20 cellular contexts compared by ENCODE assay signal in the genomic region with DNA sequence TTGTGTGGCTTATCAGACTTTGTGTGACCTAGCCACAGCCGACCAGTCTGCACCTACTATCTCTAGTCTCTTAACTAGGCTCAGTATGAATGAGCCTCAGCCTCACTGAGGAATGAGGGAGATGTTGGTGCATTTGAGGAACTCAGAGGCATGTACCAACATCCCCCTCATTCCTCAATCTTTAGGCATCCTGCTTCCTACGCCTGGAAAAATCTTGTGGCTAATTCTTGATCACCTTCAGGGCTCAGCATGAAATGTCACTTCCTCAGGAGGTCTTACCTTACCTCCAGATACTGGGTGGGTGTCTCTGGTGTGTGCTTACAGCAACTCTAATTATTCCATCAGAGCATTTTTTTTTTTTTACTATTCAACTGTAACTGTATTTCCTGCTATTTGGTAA.
A peak's percentile ranks its signal among the peaks of the same experiment; 100 is the strongest.
DNase-seq lines count a peak whose midpoint lies in the region; FAIRE-seq and TF ChIP-seq lines count a peak whose summit lies in the region.
"Had no signal": no experiment of that assay in that cellular context is flagged by ENCODE, and none has a peak within 500 bp of the region (broad histone marks: within the 10 kb centered on the region; RNA-seq: fewer than 3 reads in every experiment).

No MANE protein-coding gene starts in this region.

- H3K36me3 ChIP-seq in HEK293 (ENCODE audit: control insufficient read depth in 2 of 2, insufficient read depth in 1 of 2, low read length in 2 of 2): no peaks in the 10 kb centered on the region
- no peaks in the 10 kb centered on the region for H3K36me3 ChIP-seq in bronchial epithelial cell (ENCODE audit: control insufficient read depth, insufficient read depth, low read length)
- no peaks in the 10 kb centered on the region for H3K36me3 ChIP-seq in keratinocyte (ENCODE audit: control insufficient read depth in 2 of 2, extremely low read depth in 1 of 2, insufficient read depth in 2 of 2, low read length in 2 of 2)
- H3K36me3 ChIP-seq in tibial nerve: no peaks in the 10 kb centered on the region
- H3K36me3 ChIP-seq: BE2C had no signal

- DNase-seq in bronchial epithelial cell (ENCODE audit: low read depth): peak; percentile 96
- peak; percentile 26 for DNase-seq in keratinocyte (ENCODE audit: low read depth, low spot score)
- DNase-seq in mesothelial cell of epicardium (ENCODE audit: low spot score in 2 of 2, unreplicated experiment in 2 of 2): no peak
- DNase-seq in GM19239 (ENCODE audit: insufficient read length, low spot score): no peak
- DNase-seq in tibial nerve (ENCODE audit: low spot score in 2 of 2): no peak
- DNase-seq: ACHN; BE2C; C1 segment of cervical spinal cord; CD4-positive, CD25-positive, alpha-beta regulatory T cell; CD8-positive, alpha-beta memory T cell; COR-L47; DMS 273 treated with DMSO at 0.1 percent for 48 hours; DMS53; DND-41; EL; H7 had no signal

- H4K20me1 ChIP-seq in keratinocyte (ENCODE audit: control insufficient read depth, extremely low read depth, insufficient read depth, low read length): no peaks in the 10 kb centered on the region

- no peak overlapping the region for H3K9ac ChIP-seq in keratinocyte (ENCODE audit: control insufficient read depth, extremely low read depth, insufficient read depth, low read length)

- H3K4me3 ChIP-seq in HEK293 (ENCODE audit: low read depth, low read length): no peak overlapping the region
- no peak overlapping the region for H3K4me3 ChIP-seq in bronchial epithelial cell (ENCODE audit: low read depth, low read length)
- no peak overlapping the region for H3K4me3 ChIP-seq in keratinocyte (ENCODE audit: control insufficient read depth in 2 of 3, extremely low read depth in 1 of 3, insufficient read depth in 2 of 3, low read depth in 1 of 3, low read length in 3 of 3)
- H3K4me3 ChIP-seq in tibial nerve: no peak overlapping the region
- H3K4me3 ChIP-seq: GM12878, GM23338 had no signal

- peaks cover 63% of the 10 kb centered on the region for H3K27me3 Mint-ChIP-seq in mesothelial cell of epicardium (ENCODE audit: low read depth)
- H3K27me3 Mint-ChIP-seq: CD4-positive, CD25-positive, alpha-beta regulatory T cell had no signal

- no peak overlapping the region for H3K27ac Mint-ChIP-seq in mesothelial cell of epicardium
- H3K27ac Mint-ChIP-seq: CD4-positive, CD25-positive, alpha-beta regulatory T cell; CD8-positive, alpha-beta memory T cell; GM23338 had no signal

- H3K9me3 Mint-ChIP-seq in mesothelial cell of epicardium: no peaks in the 10 kb centered on the region
- H3K9me3 Mint-ChIP-seq: CD4-positive, CD25-positive, alpha-beta regulatory T cell; CD8-positive, alpha-beta memory T cell; GM23338 had no signal

- H3K4me2 ChIP-seq in keratinocyte (ENCODE audit: control insufficient read depth, extremely low read depth, insufficient read depth, low read depth, low read length): no peak overlapping the region
- H3K4me2 ChIP-seq: GM23338 had no signal

- no peak overlapping the region for H2AFZ ChIP-seq in keratinocyte (ENCODE audit: control insufficient read depth, low read length)
- H2AFZ ChIP-seq: GM23338 had no signal

- TF ChIP-seq POLR2A in tibial nerve (IDR thresholded peaks at IDR 0.05): no peak

- H3K4me1 ChIP-seq in HEK293 (ENCODE audit: control insufficient read depth, insufficient read depth, low read length): no peaks in the 10 kb centered on the region
- peaks cover 24% of the 10 kb centered on the region for H3K4me1 ChIP-seq in keratinocyte (ENCODE audit: control insufficient read depth, extremely low read depth, insufficient read depth, low read length)
- peaks cover 0 to 8% (median 0%) of the 10 kb centered on the region in 4 donors for H3K4me1 ChIP-seq in tibial nerve
- H3K4me1 ChIP-seq: BE2C had no signal

- no peaks in the 10 kb centered on the region for H3K9me1 ChIP-seq in keratinocyte (ENCODE audit: control insufficient read depth, extremely low read depth, insufficient read depth, low read length)

- H3K79me2 ChIP-seq in keratinocyte (ENCODE audit: control insufficient read depth, insufficient read depth, low read length): no peaks in the 10 kb centered on the region

- peaks cover 4% of the 10 kb centered on the region for H3K4me1 Mint-ChIP-seq in mesothelial cell of epicardium
- H3K4me1 Mint-ChIP-seq: CD8-positive, alpha-beta memory T cell had no signal

- CTCF ChIA-PET in HEK293 (lab: Yijun Ruan, JAX): no interaction called here

- POLR2A ChIA-PET in HEK293 (lab: Yijun Ruan, JAX): no interaction called here

- no peak overlapping the region for H3K27ac ChIP-seq in HEK293 (ENCODE audit: extremely low read depth, low read depth, low read length)
- H3K27ac ChIP-seq in keratinocyte (ENCODE audit: control insufficient read depth, insufficient read depth, low read length): no peak overlapping the region
- H3K27ac ChIP-seq in tibial nerve: no peak overlapping the region

- no peak for TF ChIP-seq CTCF in HEK293 (tag by site-specific recombination; IDR thresholded peaks at IDR 0.05)
- TF ChIP-seq CTCF in bronchial epithelial cell (IDR thresholded peaks at IDR 0.05; ENCODE audit: insufficient read depth, low read length, severe bottlenecking): no peak
- no peak for TF ChIP-seq CTCF in keratinocyte (optimal IDR thresholded peaks at IDR 0.05 in 1 of 3, IDR thresholded peaks at IDR 0.05 in 1 of 3, conservative IDR thresholded peaks at IDR 0.05 in 1 of 3; ENCODE audit: extremely low read depth in 1 of 3, insufficient read depth in 2 of 3, low read length in 3 of 3)
- TF ChIP-seq CTCF in mesothelial cell of epicardium (IDR thresholded peaks at IDR 0.05; ENCODE audit: unreplicated experiment): no peak
- TF ChIP-seq CTCF in tibial nerve (IDR thresholded peaks at IDR 0.05): no peak

- H3K9me3 ChIP-seq in HEK293 (ENCODE audit: control insufficient read depth, insufficient read depth, low read depth, low read length) (no peaks in the 10 kb centered on the region), keratinocyte (ENCODE audit: control insufficient read depth, low read depth, low read length) (no peaks in the 10 kb centered on the region), tibial nerve (no peaks in the 10 kb centered on the region)
- H3K9me3 ChIP-seq: BE2C had no signal

- H3K36me3 Mint-ChIP-seq in mesothelial cell of epicardium: no peaks in the 10 kb centered on the region
- H3K36me3 Mint-ChIP-seq: CD4-positive, CD25-positive, alpha-beta regulatory T cell; CD8-positive, alpha-beta memory T cell had no signal

- 89 to 93% methylated on average over 2 of the region's 2 CpGs for WGBS in tibial nerve, 2 donors

- no peak for FAIRE-seq in bronchial epithelial cell (lab: Jason Lieb, UNC)
- FAIRE-seq in keratinocyte (lab: Jason Lieb, UNC): peak; percentile 99
- FAIRE-seq in GM19239 (lab: Jason Lieb, UNC): no peak
- FAIRE-seq: A204.1, GM12878 had no signal

- H3K4me3 Mint-ChIP-seq in mesothelial cell of epicardium: no peak overlapping the region
- H3K4me3 Mint-ChIP-seq: CD4-positive, CD25-positive, alpha-beta regulatory T cell; CD8-positive, alpha-beta memory T cell; GM23338 had no signal

- dilution Hi-C loops in keratinocyte (cut with MboI; ENCODE audit: extremely low pct_ligation_motif_present, low sequenced_read_pairs): no loop called here

- H3K27me3 ChIP-seq in bronchial epithelial cell (ENCODE audit: control insufficient read depth, insufficient read depth, low read length) (no peaks in the 10 kb centered on the region), keratinocyte (ENCODE audit: control insufficient read depth, extremely low read depth, insufficient read depth, low read length) (no peaks in the 10 kb centered on the region), tibial nerve (no peaks in the 10 kb centered on the region)
- H3K27me3 ChIP-seq: BE2C had no signal

- TF ChIP-seq EP300 in tibial nerve (IDR thresholded peaks at IDR 0.05): no peak

TF ChIP-seq in HEK293, 187 proteins besides CTCF, POLR2A, EP300 and RAD21:
- TF ChIP-seq ZNF510 (tag by site-specific recombination; IDR thresholded peaks at IDR 0.05; ENCODE audit: insufficient replicate concordance): no peak
- peak; percentile 41; the same call in 1 of the 2 replicates for TF ChIP-seq ZNF514 (tag by site-specific recombination; IDR thresholded peaks at IDR 0.05)
- TF ChIP-seq ZBTB21 (tag by site-specific recombination; IDR thresholded peaks at IDR 0.05): no peak
- no peak for TF ChIP-seq ZNF580 (tag by site-specific recombination; IDR thresholded peaks at IDR 0.05)
- TF ChIP-seq, protein P1, sequence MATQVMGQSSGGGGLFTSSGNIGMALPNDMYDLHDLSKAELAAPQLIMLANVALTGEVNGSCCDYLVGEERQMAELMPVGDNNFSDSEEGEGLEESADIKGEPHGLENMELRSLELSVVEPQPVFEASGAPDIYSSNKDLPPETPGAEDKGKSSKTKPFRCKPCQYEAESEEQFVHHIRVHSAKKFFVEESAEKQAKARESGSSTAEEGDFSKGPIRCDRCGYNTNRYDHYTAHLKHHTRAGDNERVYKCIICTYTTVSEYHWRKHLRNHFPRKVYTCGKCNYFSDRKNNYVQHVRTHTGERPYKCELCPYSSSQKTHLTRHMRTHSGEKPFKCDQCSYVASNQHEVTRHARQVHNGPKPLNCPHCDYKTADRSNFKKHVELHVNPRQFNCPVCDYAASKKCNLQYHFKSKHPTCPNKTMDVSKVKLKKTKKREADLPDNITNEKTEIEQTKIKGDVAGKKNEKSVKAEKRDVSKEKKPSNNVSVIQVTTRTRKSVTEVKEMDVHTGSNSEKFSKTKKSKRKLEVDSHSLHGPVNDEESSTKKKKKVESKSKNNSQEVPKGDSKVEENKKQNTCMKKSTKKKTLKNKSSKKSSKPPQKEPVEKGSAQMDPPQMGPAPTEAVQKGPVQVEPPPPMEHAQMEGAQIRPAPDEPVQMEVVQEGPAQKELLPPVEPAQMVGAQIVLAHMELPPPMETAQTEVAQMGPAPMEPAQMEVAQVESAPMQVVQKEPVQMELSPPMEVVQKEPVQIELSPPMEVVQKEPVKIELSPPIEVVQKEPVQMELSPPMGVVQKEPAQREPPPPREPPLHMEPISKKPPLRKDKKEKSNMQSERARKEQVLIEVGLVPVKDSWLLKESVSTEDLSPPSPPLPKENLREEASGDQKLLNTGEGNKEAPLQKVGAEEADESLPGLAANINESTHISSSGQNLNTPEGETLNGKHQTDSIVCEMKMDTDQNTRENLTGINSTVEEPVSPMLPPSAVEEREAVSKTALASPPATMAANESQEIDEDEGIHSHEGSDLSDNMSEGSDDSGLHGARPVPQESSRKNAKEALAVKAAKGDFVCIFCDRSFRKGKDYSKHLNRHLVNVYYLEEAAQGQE (tag by site-specific recombination; IDR thresholded peaks at IDR 0.05): no peak
- TF ChIP-seq ZNF341 (tag by site-specific recombination; IDR thresholded peaks at IDR 0.05; ENCODE audit: low read depth): no peak

Comparison
In these comparisons a context has a peak if more than half of its experiments do, and no peak if none do; other contexts are left out.
1. DNase-seq: peak in bronchial epithelial cell (single experiment) and keratinocyte (single experiment); none in mesothelial cell of epicardium (0 of 2), GM19239 (single experiment) and tibial nerve (0 of 2).